Comparison of ENCODE assay signal across 9 cellular contexts in the genomic region with DNA sequence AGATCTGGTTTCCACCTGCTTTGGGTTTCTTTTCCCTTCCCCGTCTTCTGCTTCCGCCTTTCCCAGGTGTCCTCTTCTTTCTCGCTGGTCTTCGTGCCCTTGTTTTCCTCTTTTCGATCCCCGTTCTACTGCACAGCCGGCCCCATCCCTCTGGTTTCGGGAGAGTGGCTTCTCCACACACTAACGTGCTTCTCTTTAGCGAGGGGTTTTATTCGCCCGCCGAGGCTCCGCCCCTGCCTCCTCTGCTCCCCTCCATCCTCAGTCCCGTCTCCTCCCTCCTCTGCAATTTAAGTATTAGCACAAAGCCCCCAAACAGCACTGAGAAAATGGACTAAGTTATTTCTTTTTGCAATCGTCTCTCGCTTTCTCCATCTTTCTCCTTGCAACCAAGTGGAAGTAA. TPM values are rescaled to one million over a fixed set of nuclear protein-coding genes. Genes with fewer than 3 reads are reported as not detected.
DNase-seq lines count a peak whose midpoint lies in the region; ATAC-seq, FAIRE-seq and TF ChIP-seq lines count a peak whose summit lies in the region.
"Had no signal": no experiment of that assay in that cellular context is flagged by ENCODE, and none has a peak within 500 bp of the region (broad histone marks: within the 10 kb centered on the region; RNA-seq: fewer than 3 reads in every experiment).

Gene SLC7A8 (minus strand): TSS at position 182 of the 400 bp plus-strand sequence. CDS start 746 bp downstream, outside the sequence.

- peaks cover 0 to 4% (median under 1%) of the 10 kb centered on the region in 4 experiments; a peak in 5 of 7 replicates for H3K4me1 ChIP-seq in H1 (replicated peaks in 1 of 4; ENCODE audit: control insufficient read depth in 3 of 4, insufficient read depth in 4 of 4, low read length in 3 of 4)
- peaks cover 6% of the 10 kb centered on the region for H3K4me1 ChIP-seq in mesendoderm (ENCODE audit: control insufficient read depth, low read depth, low read length)

- H4K8ac ChIP-seq in H1 (ENCODE audit: extremely low read depth, insufficient read depth, low read length) (no peak within 1 kb of the TSS), mesendoderm (ENCODE audit: low read depth, low read length) (no peak within 1 kb of the TSS)

- H3K27ac ChIP-seq in H1 (ENCODE audit: low read depth, low read length) (0 out of 2 replicates have a peak within 1 kb of the TSS, but pooled peaks have one; percentile 1), mesendoderm (ENCODE audit: low read depth, low read length) (no peak within 1 kb of the TSS)

- H3K79me2 ChIP-seq in H1 (ENCODE audit: control insufficient read depth in 1 of 2, insufficient read depth in 2 of 2, low read length in 2 of 2), result peaks cover 5 to 38% of the 10 kb centered on the region in 2 experiments
- peaks cover 22% of the 10 kb centered on the region for H3K79me2 ChIP-seq in mesendoderm (ENCODE audit: control insufficient read depth, insufficient read depth, low read length)

- TF ChIP-seq RAD21 in H1 (IDR thresholded peaks at IDR 0.05 in 1 of 2, conservative IDR thresholded peaks at IDR 0.05 in 1 of 2; ENCODE audit: low read depth in 2 of 2, low read length in 2 of 2), result no peak

- TF ChIP-seq POLR2A in H1 (IDR thresholded peaks at IDR 0.05; ENCODE audit: control extremely low read depth in 1 of 2, low read depth in 2 of 2, low read length in 2 of 2), result peak; percentile 86 to 89

- no peak within 1 kb of the TSS for H3K4ac ChIP-seq in H1 (replicated peaks; ENCODE audit: insufficient read length, low read depth, low read length)
- no peak within 1 kb of the TSS for H3K4ac ChIP-seq in mesendoderm (ENCODE audit: low read depth, low read length)

- H3K27me3 ChIP-seq in H1 (replicated peaks in 1 of 4; ENCODE audit: control insufficient read depth in 3 of 4, extremely low read depth in 1 of 4, insufficient read depth in 3 of 4, low read length in 3 of 4) (no peaks in the 10 kb centered on the region), mesendoderm (ENCODE audit: insufficient read depth, low read length, poor library complexity) (no peaks in the 10 kb centered on the region)

- peak within 1 kb of the TSS; percentile 83 for H2AFZ ChIP-seq in H1 (ENCODE audit: low read length)

- POLR2A ChIA-PET in activated B cell treated with CpG ODN at 0.5 μM for 24 hours (lab: Charles Lee) (interaction anchor here (0.6 to 1.0 kb wide), 4 partner anchors 64 to 138 kb away, joined by 3 to 8 read pairs (median 6); partner anchors contain the start of genes ACIN1, C14orf119 and PABPN1), H1 (lab: Charles Lee; ENCODE audit: partially characterized antibody) (interaction anchor here (0.8 to 1.6 kb wide), 14 partner anchors 9 to 138 kb away, joined by 3 to 9 read pairs (median 4); partner anchors contain the start of genes ACIN1, C14orf119, CEBPE and PABPN1)

- H3K36me3 ChIP-seq in H1 (ENCODE audit: control insufficient read depth in 2 of 4, insufficient read depth in 4 of 4, low read length in 3 of 4), result no peaks in the 10 kb centered on the region
- H3K36me3 ChIP-seq in mesendoderm (ENCODE audit: control insufficient read depth, insufficient read depth, low read length), result no peaks in the 10 kb centered on the region

- H3K56ac ChIP-seq in H1 (replicated peaks; ENCODE audit: insufficient read length, low read depth, low read length), result no peak within 1 kb of the TSS
- peak within 1 kb of the TSS; percentile 88 for H3K56ac ChIP-seq in mesendoderm (ENCODE audit: low read length)

- peaks cover 17% of the 10 kb centered on the region for H3K27me3 Mint-ChIP-seq in activated B cell treated with CpG ODN at 0.5 μM for 24 hours
- peaks cover 22% of the 10 kb centered on the region for H3K27me3 Mint-ChIP-seq in T-helper 2 cell treated with Interferon-gamma antibody and Interleukin-4, amounts not matched to agents 5 μg/mL and 100 μg/mL, for 36 hours (ENCODE audit: low read depth)

- H3K18ac ChIP-seq in H1 (ENCODE audit: extremely low read depth, low read length) (peak within 1 kb of the TSS; percentile 13; the same call in 1 of the 2 replicates), mesendoderm (ENCODE audit: low read length) (no peak within 1 kb of the TSS)

- H3K79me1 ChIP-seq in H1 (ENCODE audit: low read depth, low read length) (0 out of 2 replicates have a peak, but pooled peaks cover 3% of the 10 kb centered on the region), mesendoderm (ENCODE audit: low read length) (no peaks in the 10 kb centered on the region)

- peaks cover 6% of the 10 kb centered on the region; the same call in 1 of the 2 replicates for H3K23me2 ChIP-seq in H1 (ENCODE audit: low read depth, low read length)

- H4K5ac ChIP-seq in H1 (ENCODE audit: insufficient read length, low read depth, low read length) (peak within 1 kb of the TSS; percentile 1), mesendoderm (ENCODE audit: low read length) (peak within 1 kb of the TSS; percentile 53)

- no peaks in the 10 kb centered on the region for H3K9me3 Mint-ChIP-seq in activated B cell treated with CpG ODN at 0.5 μM for 24 hours
- H3K9me3 Mint-ChIP-seq in T-helper 2 cell treated with Interferon-gamma antibody and Interleukin-4, amounts not matched to agents 5 μg/mL and 100 μg/mL, for 36 hours, result no peaks in the 10 kb centered on the region

- H4K20me1 ChIP-seq in H1 (replicated peaks in 1 of 2; ENCODE audit: control insufficient read depth in 1 of 2, insufficient read depth in 2 of 2, low read length in 2 of 2), result peaks cover 0 to 6% of the 10 kb centered on the region in 2 experiments

- H3K27ac Mint-ChIP-seq in activated B cell treated with CpG ODN at 0.5 μM for 24 hours, result no peak within 1 kb of the TSS
- H3K27ac Mint-ChIP-seq in T-helper 2 cell treated with Interferon-gamma antibody and Interleukin-4, amounts not matched to agents 5 μg/mL and 100 μg/mL, for 36 hours, result no peak within 1 kb of the TSS

- H3K4me3 ChIP-seq in H1 (ENCODE audit: extremely low read depth in 1 of 4, insufficient read depth in 2 of 4, low read depth in 3 of 4, low read length in 4 of 4) (peak within 1 kb of the TSS; percentile 52 to 83 (median 62)), mesendoderm (ENCODE audit: low read length) (peak within 1 kb of the TSS; percentile 80)

- peak within 1 kb of the TSS; percentile 49; the same call in 1 of the 2 replicates for H2BK20ac ChIP-seq in H1 (ENCODE audit: low read length)

- H2BK15ac ChIP-seq in H1 (ENCODE audit: low read length) (0 out of 2 replicates have a peak within 1 kb of the TSS, but pooled peaks have one; percentile 83), mesendoderm (replicated peaks; ENCODE audit: low read depth) (no peak within 1 kb of the TSS)

- no peak within 1 kb of the TSS for H4K91ac ChIP-seq in H1 (replicated peaks; ENCODE audit: insufficient read length, low read length)

- H2BK120ac ChIP-seq in H1 (replicated peaks; ENCODE audit: low read depth, low read length) (peak within 1 kb of the TSS; percentile 57), mesendoderm (ENCODE audit: low read depth, low read length) (no peak within 1 kb of the TSS)

- TF ChIP-seq EP300 in H1 (IDR thresholded peaks at IDR 0.05; ENCODE audit: borderline replicate concordance in 1 of 2, low read depth in 2 of 2, low read length in 2 of 2), result no peak

- no peak within 1 kb of the TSS for H3K14ac ChIP-seq in H1 (ENCODE audit: insufficient read length)

- no peak within 1 kb of the TSS for H2AK5ac ChIP-seq in H1 (ENCODE audit: low read depth, low read length)
- no peak within 1 kb of the TSS for H2AK5ac ChIP-seq in mesendoderm (ENCODE audit: low read length)

- no peak within 1 kb of the TSS for H3K23ac ChIP-seq in H1 (ENCODE audit: insufficient read length)
- no peak within 1 kb of the TSS for H3K23ac ChIP-seq in mesendoderm (ENCODE audit: low read length)

- no peak within 1 kb of the TSS for H3K4me3 Mint-ChIP-seq in activated B cell treated with CpG ODN at 0.5 μM for 24 hours
- no peak within 1 kb of the TSS for H3K4me3 Mint-ChIP-seq in T-helper 2 cell treated with Interferon-gamma antibody and Interleukin-4, amounts not matched to agents 5 μg/mL and 100 μg/mL, for 36 hours

- peak within 1 kb of the TSS; percentile 47; the same call in 1 of the 2 replicates for H2BK5ac ChIP-seq in H1 (ENCODE audit: low read depth, low read length)
- H2BK5ac ChIP-seq in mesendoderm (ENCODE audit: low read length), result peak within 1 kb of the TSS; percentile 63

- peak within 1 kb of the TSS; percentile 52 to 71 (median 66) for H3K9ac ChIP-seq in H1 (replicated peaks in 1 of 4; ENCODE audit: extremely low read depth in 1 of 4, low read depth in 3 of 4, low read length in 3 of 4)
- peak within 1 kb of the TSS; percentile 79 for H3K9ac ChIP-seq in mesendoderm (ENCODE audit: low read length)

- CTCF ChIA-PET in activated B cell treated with CpG ODN at 0.5 μM for 24 hours (lab: Charles Lee) (interaction anchor here (4.8 to 10.2 kb wide), 2 partner anchors 62 to 106 kb away, joined by 35 to 162 read pairs; no protein-coding TSS in a partner anchor), H1 (lab: Charles Lee; ENCODE audit: partially characterized antibody) (interaction anchor here (1.1 to 10.7 kb wide), 7 partner anchors 10 to 67 kb away, joined by 3 to 290 read pairs (median 3); partner anchors contain the start of gene CEBPE)

- H3K36me3 Mint-ChIP-seq in activated B cell treated with CpG ODN at 0.5 μM for 24 hours (ENCODE audit: low read depth), result no peaks in the 10 kb centered on the region
- H3K36me3 Mint-ChIP-seq in T-helper 2 cell treated with Interferon-gamma antibody and Interleukin-4, amounts not matched to agents 5 μg/mL and 100 μg/mL, for 36 hours (ENCODE audit: low read depth), result no peaks in the 10 kb centered on the region

- TF ChIP-seq CTCF in activated B cell treated with CpG ODN at 0.5 μM for 24 hours (IDR thresholded peaks at IDR 0.05), result no peak
- no peak for TF ChIP-seq CTCF in H1 (IDR thresholded peaks at IDR 0.05; ENCODE audit: control extremely low read depth in 1 of 3, insufficient read depth in 1 of 3, low read depth in 1 of 3, low read length in 3 of 3)

- DNase-seq in activated CD8-positive, alpha-beta memory T cell treated with anti-CD3 and anti-CD28 coated beads for 24 hours, result peak; percentile 70
- no peak for DNase-seq in activated CD8-positive, alpha-beta memory T cell treated with anti-CD3 and anti-CD28 coated beads, Interleukin-2, amount 50 U/mL, for 48 hours
- peak; percentile 20 for DNase-seq in activated B cell treated with CpG ODN at 0.5 μM for 24 hours
- DNase-seq in H1 (ENCODE audit: low read depth in 1 of 2, low spot score in 2 of 2), result peak in 1 of 2 experiments; percentile 78
- peak; percentile 72 for DNase-seq in mesendoderm
- peak; percentile 74 for DNase-seq in superior temporal gyrus (ENCODE audit: extremely low spot score)
- no peak for DNase-seq in GM19238 (ENCODE audit: insufficient read length, low spot score)
- no peak for DNase-seq in T-helper 2 cell treated with Interferon-gamma antibody and Interleukin-4, amounts not matched to agents 5 μg/mL and 100 μg/mL, for 36 hours (ENCODE audit: low spot score)

- no peaks in the 10 kb centered on the region; a peak in 1 of 4 replicates for H3K9me3 ChIP-seq in H1 (ENCODE audit: insufficient read depth in 2 of 2, low read depth in 1 of 2, low read length in 1 of 2)

- FAIRE-seq in H1 (lab: Jason Lieb, UNC), result peak; percentile 7
- FAIRE-seq: G401.6 had no signal

- WGBS in H1 (ENCODE audit: extremely low coverage in 1 of 2, insufficient coverage in 1 of 2, insufficient read length in 1 of 2, insufficient replicate concordance in 2 of 2, low coverage in 1 of 2, low lambda C conversion rate in 2 of 2, missing lambda C conversion rate in 1 of 2), 2 experiments, result 2% methylated on average over 17 of the region's 17 CpGs; no CpG with 5 or more reads in 1 of the 2 experiments
- WGBS in mesendoderm (ENCODE audit: extremely low coverage, insufficient coverage, low lambda C conversion rate), result no CpG with 5 or more reads among the region's 17 CpGs

- peak; percentile 66 for ATAC-seq in activated B cell treated with CpG ODN at 0.5 μM for 24 hours (ENCODE audit: low read depth)

- intact Hi-C loops in activated B cell treated with CpG ODN at 0.5 μM for 24 hours (cut with micrococcal nuclease), result no loop called here

- H3K4me1 Mint-ChIP-seq in activated B cell treated with CpG ODN at 0.5 μM for 24 hours, result no peaks in the 10 kb centered on the region
- peaks cover 2% of the 10 kb centered on the region for H3K4me1 Mint-ChIP-seq in T-helper 2 cell treated with Interferon-gamma antibody and Interleukin-4, amounts not matched to agents 5 μg/mL and 100 μg/mL, for 36 hours (ENCODE audit: low read depth)

- H2BK12ac ChIP-seq in H1 (ENCODE audit: low read depth, low read length), result peak within 1 kb of the TSS; percentile 45

- H3K4me2 ChIP-seq in H1 (ENCODE audit: insufficient read depth in 1 of 2, low read depth in 2 of 2, low read length in 2 of 2), result peak within 1 kb of the TSS; percentile 67 to 72
- peak within 1 kb of the TSS; percentile 91 for H3K4me2 ChIP-seq in mesendoderm (ENCODE audit: low read length)

RNA-seq across cellular contexts. Expression of gene SLC7A8, which starts in this region (rescaled TPM):
- 0.76 and 1.8 TPM in 2 replicates for total RNA-seq in activated B cell treated with CpG ODN at 0.5 μM for 24 hours
- 204 and 209 TPM in 2 replicates for total RNA-seq in H1 (2021; fragmentation: NEBNext Ultra II Directional; extraction: Animal tissue kit (Norgen Biotek cat#: 25700))
- 181 and 182 TPM in 2 replicates for polyA plus RNA-seq in H1 (2011; rRNA removed)
- polyA plus RNA-seq in H1 (2011; cell fraction: cytosol; rRNA removed), result 72.1 TPM
- 146 TPM for polyA plus RNA-seq in H1 (2011; cell fraction: nucleus; rRNA removed)
- 162 to 194 TPM (median 173 TPM) in 4 replicates for polyA plus RNA-seq in H1 (2012, experiment 1 of 2)
- polyA plus RNA-seq in H1 (2012, experiment 2 of 2), result 152 TPM
- polyA plus RNA-seq in H1 (2013, experiment 1 of 2), result 383 TPM
- polyA plus RNA-seq in H1 (2013, experiment 2 of 2), result 341 TPM
- 234 and 286 TPM in 2 replicates for polyA minus RNA-seq in H1 (2011; rRNA and poly(A)+ RNA removed)
- polyA minus RNA-seq in H1 (2011; cell fraction: cytosol; rRNA and poly(A)+ RNA removed), result 176 TPM
- polyA minus RNA-seq in H1 (2011; cell fraction: nucleus; rRNA and poly(A)+ RNA removed), result 79.9 TPM
- polyA plus RNA-seq in mesendoderm (2013, experiment 1 of 2), result 73.0 TPM
- polyA plus RNA-seq in mesendoderm (2013, experiment 2 of 2), result 73.7 TPM

Comparison
In these comparisons a context has a peak if more than half of its experiments do, and no peak if none do; other contexts are left out.
1. RNA of gene SLC7A8 (total RNA-seq): 204 to 209 TPM in H1; 0.76 to 1.8 TPM in activated B cell treated with CpG ODN at 0.5 μM for 24 hours; every median in the first group is over 10 times any median in the second.
2. DNase-seq: peak in activated CD8-positive, alpha-beta memory T cell treated with anti-CD3 and anti-CD28 coated beads for 24 hours (single experiment), activated B cell treated with CpG ODN at 0.5 μM for 24 hours (single experiment), mesendoderm (single experiment) and superior temporal gyrus (single experiment); none in activated CD8-positive, alpha-beta memory T cell treated with anti-CD3 and anti-CD28 coated beads, Interleukin-2, amount 50 U/mL, for 48 hours (single experiment), GM19238 (single experiment) and T-helper 2 cell treated with Interferon-gamma antibody and Interleukin-4, amounts not matched to agents 5 μg/mL and 100 μg/mL, for 36 hours (single experiment).